1 cellular context compared by ENCODE assay signal in genomic region chr17:67582632-67583230, GRCh38.
TF ChIP-seq lines count a peak whose summit lies in the region.

No MANE protein-coding gene starts in this region.

TF ChIP-seq in WTC11, 78 proteins besides CTCF, POLR2A, EP300 and RAD21 (continued from another document):
- TF ChIP-seq ZNF317 (CRISPR knock-in tag; IDR thresholded peaks at IDR 0.05; ENCODE audit: borderline replicate concordance, low read depth) (no peak), JAZF1 (CRISPR knock-in tag; IDR thresholded peaks at IDR 0.05) (no peak), RORB (CRISPR knock-in tag; IDR thresholded peaks at IDR 0.05) (no peak), PRRX2 (CRISPR knock-in tag; IDR thresholded peaks at IDR 0.05) (no peak), AR (CRISPR knock-in tag; IDR thresholded peaks at IDR 0.05) (no peak), FOXP1 (CRISPR knock-in tag; IDR thresholded peaks at IDR 0.05; ENCODE audit: borderline replicate concordance) (no peak), USF2 (CRISPR knock-in tag; IDR thresholded peaks at IDR 0.05) (no peak), ZNF138 (CRISPR knock-in tag; conservative IDR thresholded peaks at IDR 0.05) (no peak), ZBTB21 (CRISPR knock-in tag; IDR thresholded peaks at IDR 0.05; ENCODE audit: borderline replicate concordance) (no peak), EMX1 (CRISPR knock-in tag; IDR thresholded peaks at IDR 0.05) (no peak), GABPB1 (CRISPR knock-in tag; IDR thresholded peaks at IDR 0.05) (no peak), ATF1 (CRISPR knock-in tag; IDR thresholded peaks at IDR 0.05) (no peak), ZNF512 (CRISPR knock-in tag; IDR thresholded peaks at IDR 0.05; ENCODE audit: borderline replicate concordance) (no peak)
- TF ChIP-seq, protein P1, sequence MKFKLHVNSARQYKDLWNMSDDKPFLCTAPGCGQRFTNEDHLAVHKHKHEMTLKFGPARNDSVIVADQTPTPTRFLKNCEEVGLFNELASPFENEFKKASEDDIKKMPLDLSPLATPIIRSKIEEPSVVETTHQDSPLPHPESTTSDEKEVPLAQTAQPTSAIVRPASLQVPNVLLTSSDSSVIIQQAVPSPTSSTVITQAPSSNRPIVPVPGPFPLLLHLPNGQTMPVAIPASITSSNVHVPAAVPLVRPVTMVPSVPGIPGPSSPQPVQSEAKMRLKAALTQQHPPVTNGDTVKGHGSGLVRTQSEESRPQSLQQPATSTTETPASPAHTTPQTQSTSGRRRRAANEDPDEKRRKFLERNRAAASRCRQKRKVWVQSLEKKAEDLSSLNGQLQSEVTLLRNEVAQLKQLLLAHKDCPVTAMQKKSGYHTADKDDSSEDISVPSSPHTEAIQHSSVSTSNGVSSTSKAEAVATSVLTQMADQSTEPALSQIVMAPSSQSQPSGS (CRISPR knock-in tag; IDR thresholded peaks at IDR 0.05; ENCODE audit: borderline replicate concordance, low read depth) = no peak
